ENCODE assay signal across 8 cellular contexts in the genomic region with DNA sequence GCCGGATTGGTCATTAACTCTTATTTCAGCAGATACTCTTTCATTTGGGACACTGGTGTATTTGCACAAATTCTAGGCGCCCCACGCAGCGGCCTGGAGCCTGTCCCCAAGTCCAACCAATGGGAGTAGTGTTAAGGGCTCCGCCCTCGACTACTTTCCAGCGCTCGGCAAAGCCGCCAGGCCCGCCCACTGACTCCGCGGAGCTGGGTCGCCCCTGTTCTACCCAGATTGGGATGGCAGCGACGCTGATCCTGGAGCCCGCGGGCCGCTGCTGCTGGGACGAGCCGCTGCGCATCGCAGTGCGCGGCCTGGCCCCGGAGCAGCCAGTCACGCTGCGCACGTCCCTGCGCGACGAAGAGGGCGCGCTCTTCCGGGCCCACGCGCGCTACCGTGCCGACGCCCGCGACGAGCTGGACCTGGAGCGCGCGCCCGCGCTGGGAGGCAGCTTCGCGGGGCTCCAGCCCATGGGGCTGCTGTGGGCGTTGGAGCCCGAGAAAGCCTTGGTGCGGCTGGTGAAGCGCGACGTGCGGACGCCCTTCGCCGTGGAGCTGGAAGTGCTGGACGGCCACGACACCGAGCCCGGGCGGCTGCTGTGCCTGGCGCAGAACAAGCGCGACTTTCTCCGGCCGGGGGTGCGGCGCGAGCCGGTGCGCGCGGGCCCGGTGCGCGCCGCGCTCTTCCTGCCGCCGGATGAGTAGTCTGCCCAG. TPM values are rescaled to one million over a fixed set of nuclear protein-coding genes. Genes with fewer than 3 reads are reported as not detected.
DNase-seq lines count a peak whose midpoint lies in the region; ATAC-seq and TF ChIP-seq lines count a peak whose summit lies in the region.

A gene with protein sequence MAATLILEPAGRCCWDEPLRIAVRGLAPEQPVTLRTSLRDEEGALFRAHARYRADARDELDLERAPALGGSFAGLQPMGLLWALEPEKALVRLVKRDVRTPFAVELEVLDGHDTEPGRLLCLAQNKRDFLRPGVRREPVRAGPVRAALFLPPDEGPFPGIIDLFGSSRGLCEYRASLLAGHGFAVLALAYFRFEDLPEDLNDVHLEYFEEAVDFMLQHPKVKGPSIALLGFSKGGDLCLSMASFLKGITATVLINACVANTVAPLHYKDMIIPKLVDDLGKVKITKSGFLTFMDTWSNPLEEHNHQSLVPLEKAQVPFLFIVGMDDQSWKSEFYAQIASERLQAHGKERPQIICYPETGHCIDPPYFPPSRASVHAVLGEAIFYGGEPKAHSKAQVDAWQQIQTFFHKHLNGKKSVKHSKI (plus strand): TSS at position 179 of the 707 bp plus-strand sequence. CDS start 55 bp downstream, at position 234.

- TF ChIP-seq POLR2A in adrenal gland (IDR thresholded peaks at IDR 0.05), result peak in 1 of 2 donors; percentile 55
- peak in 1 of 4 donors; percentile 42 for TF ChIP-seq POLR2A in upper lobe of left lung (IDR thresholded peaks at IDR 0.05)

- H3K36me3 Mint-ChIP-seq in Caco-2 (ENCODE audit: insufficient read depth, unreplicated experiment), result no peaks in the 10 kb centered on the region

- peak within 1 kb of the TSS; percentile 80 for H3K4me3 Mint-ChIP-seq in Caco-2 (ENCODE audit: unreplicated experiment)

- H3K4me3 ChIP-seq in Caco-2 (ENCODE audit: low read depth, low read length) (peak within 1 kb of the TSS; percentile 64), adrenal gland (peak within 1 kb of the TSS in 3 of 4 donors; percentile 33 to 62 (median 47)), upper lobe of left lung (peak within 1 kb of the TSS; percentile 56 to 89 (median 64))

- POLR2A ChIA-PET in Caco-2 (lab: Charles Lee), result interaction anchor here (1.3 kb wide), 1 partner anchor 44 kb away, joined by 7 read pairs; a partner anchor contains a TSS

- H3K4me1 ChIP-seq in Caco-2, result peaks cover 8% of the 10 kb centered on the region
- peaks cover 0 to 4% of the 10 kb centered on the region in 2 donors for H3K4me1 ChIP-seq in adrenal gland (replicated peaks in 1 of 2)
- peaks cover 0 to 14% (median 6%) of the 10 kb centered on the region in 4 donors for H3K4me1 ChIP-seq in upper lobe of left lung

- intact Hi-C loops in Caco-2 (cut with micrococcal nuclease; ENCODE audit: unreplicated experiment), result loop anchor here (2.0 kb wide), 1 partner anchor 14 kb away; no protein-coding TSS in a partner anchor
- intact Hi-C loops in adrenal gland (cut with DNase I), result no loop called here
- intact Hi-C loops in left cardiac atrium (cut with DNase I), result no loop called here
- intact Hi-C loops in posterior cingulate gyrus (cut with DNase I), result no loop called here

- peak within 1 kb of the TSS in 4 of 5 donors; percentile 44 to 84 (median 78) for H3K27ac ChIP-seq in adrenal gland
- peak within 1 kb of the TSS; percentile 56 to 75 (median 72) for H3K27ac ChIP-seq in upper lobe of left lung

- H3K9me3 ChIP-seq in Caco-2 (no peaks in the 10 kb centered on the region), adrenal gland (replicated peaks in 1 of 3) (no peaks in the 10 kb centered on the region), upper lobe of left lung (no peaks in the 10 kb centered on the region)

- H3K27me3 ChIP-seq in Caco-2 (replicated peaks; ENCODE audit: control insufficient read depth, insufficient read depth, low read length) (no peaks in the 10 kb centered on the region), adrenal gland (no peaks in the 10 kb centered on the region), upper lobe of left lung (no peaks in the 10 kb centered on the region)

- TF ChIP-seq CTCF in Caco-2 (IDR thresholded peaks at IDR 0.05; ENCODE audit: insufficient read depth in 1 of 2, low read depth in 1 of 2, low read length in 1 of 2, severe bottlenecking in 1 of 2, unreplicated experiment in 1 of 2) (no peak), adrenal gland (IDR thresholded peaks at IDR 0.05) (no peak), upper lobe of left lung (IDR thresholded peaks at IDR 0.05) (no peak)

- H3K27ac Mint-ChIP-seq in Caco-2 (ENCODE audit: unreplicated experiment), result no peak within 1 kb of the TSS

- H3K27me3 Mint-ChIP-seq in Caco-2 (ENCODE audit: insufficient read depth, unreplicated experiment), result no peaks in the 10 kb centered on the region

- peaks cover 5% of the 10 kb centered on the region for H3K4me1 Mint-ChIP-seq in Caco-2 (ENCODE audit: low read depth, unreplicated experiment)

- no peak for TF ChIP-seq EP300 in upper lobe of left lung (IDR thresholded peaks at IDR 0.05)

- CTCF ChIA-PET in Caco-2 (lab: Charles Lee), result interaction anchor here (0.9 to 1.5 kb wide), 3 partner anchors 21 to 43 kb away, joined by 3 to 12 read pairs (median 7); a partner anchor contains a TSS

- in situ Hi-C loops in KBM-7 (cut with MboI; ENCODE audit: low pct_unique_long_range_greater_than_20kb, low sequenced_read_pairs), result no loop called here

- BruUV-seq in Caco-2 (replicated peaks; lab: Mats Ljungman, UMichigan), result no TSS peak

- 0 to 1% (median 1%) methylated on average over 1 to 84 of the region's 84 CpGs for whole genome bisulfite sequencing in adrenal gland, 4 donors
- 0% methylated on average over 39 to 55 of the region's 84 CpGs for WGBS in upper lobe of left lung, 2 donors

- DNase-seq in Caco-2 (peak; percentile 80 to 82), KBM-7 (peak; percentile 80), T follicular helper cell (ENCODE audit: low read depth) (peak; percentile 42), adrenal gland (peak; percentile 66 to 81 (median 79)), left cardiac atrium (peak; percentile 78), posterior cingulate gyrus (peak; percentile 46 to 95 (median 72)), upper lobe of left lung (peak; percentile 56 to 93)

- H3K9me3 Mint-ChIP-seq in Caco-2 (ENCODE audit: unreplicated experiment), result no peaks in the 10 kb centered on the region

- ATAC-seq in GM21381 (IDR thresholded peaks at IDR 0.05; ENCODE audit: unreplicated experiment) (peak; percentile 77), left cardiac atrium (peak; percentile 95 to 96), upper lobe of left lung (ENCODE audit: low FRiP score in 2 of 2) (peak; percentile 87 to 93)

- H3K36me3 ChIP-seq in Caco-2 (ENCODE audit: control insufficient read depth, insufficient read depth, low read length) (no peaks in the 10 kb centered on the region), adrenal gland (replicated peaks in 1 of 2) (no peaks in the 10 kb centered on the region), upper lobe of left lung (no peaks in the 10 kb centered on the region)

RNA-seq across cellular contexts. Expression of the gene that starts here (rescaled TPM):
- not detected in 2 replicates for total RNA-seq in Caco-2 (2022)
- not detected for total RNA-seq in adrenal gland
- under 1 TPM in 1 of 3 donors, not detected in 2; 0.17 TPM for polyA plus RNA-seq in adrenal gland
- total RNA-seq in left cardiac atrium, result not detected
- not detected for total RNA-seq in upper lobe of left lung

Comparison
In these comparisons a context has a peak if more than half of its experiments do, and no peak if none do; other contexts are left out.
1. Peak in every context shown above with its lines: DNase-seq, ATAC-seq, H3K4me3 ChIP-seq and H3K27ac ChIP-seq.
2. Peak in DNase-seq and H3K4me3 ChIP-seq in Caco-2; RNA of the gene not detected or under 1 TPM.
3. Peak in DNase-seq, H3K4me3 ChIP-seq and H3K27ac ChIP-seq in adrenal gland; RNA of the gene not detected or under 1 TPM.
4. Peak in DNase-seq and ATAC-seq in left cardiac atrium; RNA of the gene not detected or under 1 TPM.
5. Peak in DNase-seq, ATAC-seq, H3K4me3 ChIP-seq and H3K27ac ChIP-seq in upper lobe of left lung; RNA of the gene not detected or under 1 TPM.